In the genomic region with DNA sequence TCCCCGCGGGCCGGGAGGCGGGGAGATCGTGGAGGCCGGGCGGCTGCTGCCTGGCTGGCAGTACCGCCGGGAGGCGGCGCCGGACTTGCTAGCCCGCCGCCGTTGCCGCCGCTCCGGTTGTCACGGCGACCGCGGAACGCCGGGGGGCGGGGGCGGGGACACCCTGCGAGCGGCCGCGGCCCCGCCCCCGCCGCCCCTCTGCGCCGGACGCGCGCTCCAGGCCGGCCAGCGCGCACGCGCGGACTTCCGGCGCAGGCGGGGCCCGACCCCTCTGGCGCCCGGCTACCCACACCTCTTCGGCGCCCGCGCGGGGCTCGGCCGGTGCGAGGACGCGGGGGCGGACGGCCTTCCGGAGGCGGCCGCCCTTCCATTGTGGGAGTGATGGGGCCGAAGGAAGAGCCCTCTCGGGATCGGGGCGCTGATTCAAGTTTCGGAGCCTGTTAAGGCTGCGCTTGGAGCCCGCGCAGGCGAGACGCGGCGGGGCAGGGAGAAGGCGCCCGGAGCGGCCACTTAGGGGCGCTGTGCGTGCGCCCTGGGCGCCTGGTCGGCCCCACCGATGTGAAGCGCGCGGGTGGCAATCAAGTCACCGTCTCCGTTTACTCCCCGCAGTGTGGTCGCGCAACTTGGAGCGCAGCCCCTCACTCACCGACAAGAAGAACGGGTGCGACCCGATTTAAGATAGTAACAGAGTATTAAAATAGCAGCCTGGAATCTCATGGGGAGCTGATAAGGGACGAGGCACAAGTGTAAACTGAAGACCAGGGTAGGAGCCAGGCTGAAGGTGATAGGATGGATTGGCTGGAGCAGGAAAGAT, we compare ENCODE assay signal across 1 cellular context.
A peak's percentile ranks its signal among the peaks of the same experiment; 100 is the strongest.
TF ChIP-seq lines count a peak whose summit lies in the region.

No MANE protein-coding gene starts in this region.

TF ChIP-seq in HepG2, 621 proteins besides CTCF, POLR2A, EP300 and RAD21 (continued from another document and continues in another):
- TF ChIP-seq, protein P1, sequence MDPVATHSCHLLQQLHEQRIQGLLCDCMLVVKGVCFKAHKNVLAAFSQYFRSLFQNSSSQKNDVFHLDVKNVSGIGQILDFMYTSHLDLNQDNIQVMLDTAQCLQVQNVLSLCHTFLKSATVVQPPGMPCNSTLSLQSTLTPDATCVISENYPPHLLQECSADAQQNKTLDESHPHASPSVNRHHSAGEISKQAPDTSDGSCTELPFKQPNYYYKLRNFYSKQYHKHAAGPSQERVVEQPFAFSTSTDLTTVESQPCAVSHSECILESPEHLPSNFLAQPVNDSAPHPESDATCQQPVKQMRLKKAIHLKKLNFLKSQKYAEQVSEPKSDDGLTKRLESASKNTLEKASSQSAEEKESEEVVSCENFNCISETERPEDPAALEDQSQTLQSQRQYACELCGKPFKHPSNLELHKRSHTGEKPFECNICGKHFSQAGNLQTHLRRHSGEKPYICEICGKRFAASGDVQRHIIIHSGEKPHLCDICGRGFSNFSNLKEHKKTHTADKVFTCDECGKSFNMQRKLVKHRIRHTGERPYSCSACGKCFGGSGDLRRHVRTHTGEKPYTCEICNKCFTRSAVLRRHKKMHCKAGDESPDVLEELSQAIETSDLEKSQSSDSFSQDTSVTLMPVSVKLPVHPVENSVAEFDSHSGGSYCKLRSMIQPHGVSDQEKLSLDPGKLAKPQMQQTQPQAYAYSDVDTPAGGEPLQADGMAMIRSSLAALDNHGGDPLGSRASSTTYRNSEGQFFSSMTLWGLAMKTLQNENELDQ (CRISPR knock-in tag; IDR thresholded peaks at IDR 0.05; ENCODE audit: borderline replicate concordance), result no peak
- TF ChIP-seq, protein P2, sequence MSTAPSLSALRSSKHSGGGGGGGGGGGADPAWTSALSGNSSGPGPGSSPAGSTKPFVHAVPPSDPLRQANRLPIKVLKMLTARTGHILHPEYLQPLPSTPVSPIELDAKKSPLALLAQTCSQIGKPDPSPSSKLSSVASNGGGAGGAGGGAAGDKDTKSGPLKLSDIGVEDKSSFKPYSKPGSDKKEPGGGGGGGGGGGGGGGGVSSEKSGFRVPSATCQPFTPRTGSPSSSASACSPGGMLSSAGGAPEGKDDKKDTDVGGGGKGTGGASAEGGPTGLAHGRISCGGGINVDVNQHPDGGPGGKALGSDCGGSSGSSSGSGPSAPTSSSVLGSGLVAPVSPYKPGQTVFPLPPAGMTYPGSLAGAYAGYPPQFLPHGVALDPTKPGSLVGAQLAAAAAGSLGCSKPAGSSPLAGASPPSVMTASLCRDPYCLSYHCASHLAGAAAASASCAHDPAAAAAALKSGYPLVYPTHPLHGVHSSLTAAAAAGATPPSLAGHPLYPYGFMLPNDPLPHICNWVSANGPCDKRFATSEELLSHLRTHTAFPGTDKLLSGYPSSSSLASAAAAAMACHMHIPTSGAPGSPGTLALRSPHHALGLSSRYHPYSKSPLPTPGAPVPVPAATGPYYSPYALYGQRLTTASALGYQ (CRISPR knock-in tag; IDR thresholded peaks at IDR 0.05), result no peak
- TF ChIP-seq, protein P3, sequence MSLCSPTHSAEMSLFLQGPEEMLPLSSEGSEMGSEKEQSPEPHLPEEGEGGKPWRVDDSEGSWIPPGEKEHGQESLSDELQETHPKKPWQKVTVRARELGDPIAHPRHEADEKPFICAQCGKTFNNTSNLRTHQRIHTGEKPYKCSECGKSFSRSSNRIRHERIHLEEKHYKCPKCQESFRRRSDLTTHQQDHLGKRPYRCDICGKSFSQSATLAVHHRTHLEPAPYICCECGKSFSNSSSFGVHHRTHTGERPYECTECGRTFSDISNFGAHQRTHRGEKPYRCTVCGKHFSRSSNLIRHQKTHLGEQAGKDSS (CRISPR knock-in tag; IDR thresholded peaks at IDR 0.05; ENCODE audit: borderline replicate concordance, low read depth), result 0 out of 2 replicates have a peak, but pooled peaks have one; percentile 32
- TF ChIP-seq, protein P4, sequence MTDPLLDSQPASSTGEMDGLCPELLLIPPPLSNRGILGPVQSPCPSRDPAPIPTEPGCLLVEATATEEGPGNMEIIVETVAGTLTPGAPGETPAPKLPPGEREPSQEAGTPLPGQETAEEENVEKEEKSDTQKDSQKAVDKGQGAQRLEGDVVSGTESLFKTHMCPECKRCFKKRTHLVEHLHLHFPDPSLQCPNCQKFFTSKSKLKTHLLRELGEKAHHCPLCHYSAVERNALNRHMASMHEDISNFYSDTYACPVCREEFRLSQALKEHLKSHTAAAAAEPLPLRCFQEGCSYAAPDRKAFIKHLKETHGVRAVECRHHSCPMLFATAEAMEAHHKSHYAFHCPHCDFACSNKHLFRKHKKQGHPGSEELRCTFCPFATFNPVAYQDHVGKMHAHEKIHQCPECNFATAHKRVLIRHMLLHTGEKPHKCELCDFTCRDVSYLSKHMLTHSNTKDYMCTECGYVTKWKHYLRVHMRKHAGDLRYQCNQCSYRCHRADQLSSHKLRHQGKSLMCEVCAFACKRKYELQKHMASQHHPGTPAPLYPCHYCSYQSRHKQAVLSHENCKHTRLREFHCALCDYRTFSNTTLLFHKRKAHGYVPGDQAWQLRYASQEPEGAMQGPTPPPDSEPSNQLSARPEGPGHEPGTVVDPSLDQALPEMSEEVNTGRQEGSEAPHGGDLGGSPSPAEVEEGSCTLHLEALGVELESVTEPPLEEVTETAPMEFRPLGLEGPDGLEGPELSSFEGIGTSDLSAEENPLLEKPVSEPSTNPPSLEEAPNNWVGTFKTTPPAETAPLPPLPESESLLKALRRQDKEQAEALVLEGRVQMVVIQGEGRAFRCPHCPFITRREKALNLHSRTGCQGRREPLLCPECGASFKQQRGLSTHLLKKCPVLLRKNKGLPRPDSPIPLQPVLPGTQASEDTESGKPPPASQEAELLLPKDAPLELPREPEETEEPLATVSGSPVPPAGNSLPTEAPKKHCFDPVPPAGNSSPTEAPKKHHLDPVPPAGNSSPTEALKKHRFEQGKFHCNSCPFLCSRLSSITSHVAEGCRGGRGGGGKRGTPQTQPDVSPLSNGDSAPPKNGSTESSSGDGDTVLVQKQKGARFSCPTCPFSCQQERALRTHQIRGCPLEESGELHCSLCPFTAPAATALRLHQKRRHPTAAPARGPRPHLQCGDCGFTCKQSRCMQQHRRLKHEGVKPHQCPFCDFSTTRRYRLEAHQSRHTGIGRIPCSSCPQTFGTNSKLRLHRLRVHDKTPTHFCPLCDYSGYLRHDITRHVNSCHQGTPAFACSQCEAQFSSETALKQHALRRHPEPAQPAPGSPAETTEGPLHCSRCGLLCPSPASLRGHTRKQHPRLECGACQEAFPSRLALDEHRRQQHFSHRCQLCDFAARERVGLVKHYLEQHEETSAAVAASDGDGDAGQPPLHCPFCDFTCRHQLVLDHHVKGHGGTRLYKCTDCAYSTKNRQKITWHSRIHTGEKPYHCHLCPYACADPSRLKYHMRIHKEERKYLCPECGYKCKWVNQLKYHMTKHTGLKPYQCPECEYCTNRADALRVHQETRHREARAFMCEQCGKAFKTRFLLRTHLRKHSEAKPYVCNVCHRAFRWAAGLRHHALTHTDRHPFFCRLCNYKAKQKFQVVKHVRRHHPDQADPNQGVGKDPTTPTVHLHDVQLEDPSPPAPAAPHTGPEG (CRISPR knock-in tag; IDR thresholded peaks at IDR 0.05), result peak; percentile 90
- peak; percentile 12; the same call in 1 of the 2 replicates for TF ChIP-seq SP4 (CRISPR knock-in tag; IDR thresholded peaks at IDR 0.05)
- TF ChIP-seq, protein P5, sequence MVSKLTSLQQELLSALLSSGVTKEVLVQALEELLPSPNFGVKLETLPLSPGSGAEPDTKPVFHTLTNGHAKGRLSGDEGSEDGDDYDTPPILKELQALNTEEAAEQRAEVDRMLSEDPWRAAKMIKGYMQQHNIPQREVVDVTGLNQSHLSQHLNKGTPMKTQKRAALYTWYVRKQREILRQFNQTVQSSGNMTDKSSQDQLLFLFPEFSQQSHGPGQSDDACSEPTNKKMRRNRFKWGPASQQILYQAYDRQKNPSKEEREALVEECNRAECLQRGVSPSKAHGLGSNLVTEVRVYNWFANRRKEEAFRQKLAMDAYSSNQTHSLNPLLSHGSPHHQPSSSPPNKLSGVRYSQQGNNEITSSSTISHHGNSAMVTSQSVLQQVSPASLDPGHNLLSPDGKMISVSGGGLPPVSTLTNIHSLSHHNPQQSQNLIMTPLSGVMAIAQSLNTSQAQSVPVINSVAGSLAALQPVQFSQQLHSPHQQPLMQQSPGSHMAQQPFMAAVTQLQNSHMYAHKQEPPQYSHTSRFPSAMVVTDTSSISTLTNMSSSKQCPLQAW (CRISPR knock-in tag; IDR thresholded peaks at IDR 0.05), result no peak; the same call in 1 of the 2 replicates
- TF ChIP-seq ARHGAP35 (CRISPR knock-in tag; IDR thresholded peaks at IDR 0.05; ENCODE audit: borderline replicate concordance), result peak; percentile 53; the same call in 1 of the 2 replicates
- TF ChIP-seq RXRB (CRISPR knock-in tag; IDR thresholded peaks at IDR 0.05; ENCODE audit: borderline replicate concordance), result no peak
- TF ChIP-seq, protein P6, sequence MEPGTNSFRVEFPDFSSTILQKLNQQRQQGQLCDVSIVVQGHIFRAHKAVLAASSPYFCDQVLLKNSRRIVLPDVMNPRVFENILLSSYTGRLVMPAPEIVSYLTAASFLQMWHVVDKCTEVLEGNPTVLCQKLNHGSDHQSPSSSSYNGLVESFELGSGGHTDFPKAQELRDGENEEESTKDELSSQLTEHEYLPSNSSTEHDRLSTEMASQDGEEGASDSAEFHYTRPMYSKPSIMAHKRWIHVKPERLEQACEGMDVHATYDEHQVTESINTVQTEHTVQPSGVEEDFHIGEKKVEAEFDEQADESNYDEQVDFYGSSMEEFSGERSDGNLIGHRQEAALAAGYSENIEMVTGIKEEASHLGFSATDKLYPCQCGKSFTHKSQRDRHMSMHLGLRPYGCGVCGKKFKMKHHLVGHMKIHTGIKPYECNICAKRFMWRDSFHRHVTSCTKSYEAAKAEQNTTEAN (CRISPR knock-in tag; conservative IDR thresholded peaks at IDR 0.05), result peak; percentile 62
- 0 out of 2 replicates have a peak, but pooled peaks have one; percentile 54 for TF ChIP-seq ZNF546 (CRISPR knock-in tag; conservative IDR thresholded peaks at IDR 0.05)
- TF ChIP-seq FOXA3 (CRISPR knock-in tag; IDR thresholded peaks at IDR 0.05), result 0 out of 2 replicates have a peak, but pooled peaks have one; percentile 13
- TF ChIP-seq MYC (CRISPR knock-in tag; IDR thresholded peaks at IDR 0.05; ENCODE audit: borderline replicate concordance), result peak; percentile 60; the same call in 1 of the 2 replicates
- peak; percentile 82 for TF ChIP-seq XRCC5 (optimal IDR thresholded peaks at IDR 0.05; ENCODE audit: low read length)
- TF ChIP-seq MAZ (IDR thresholded peaks at IDR 0.05; ENCODE audit: borderline replicate concordance, low read depth, low read length), result peak; percentile 51; the same call in 1 of the 2 replicates
- TF ChIP-seq MAZ (CRISPR knock-in tag; IDR thresholded peaks at IDR 0.05; ENCODE audit: low read depth), result peak; percentile 78
- peak; percentile 47; the same call in 1 of the 2 replicates for TF ChIP-seq NKX3-1 (CRISPR knock-in tag; IDR thresholded peaks at IDR 0.05)
- TF ChIP-seq FOXK1 (CRISPR knock-in tag; IDR thresholded peaks at IDR 0.05; ENCODE audit: borderline replicate concordance, low read depth), result no peak
- 0 out of 2 replicates have a peak, but pooled peaks have one; percentile 30 for TF ChIP-seq CBFB (CRISPR knock-in tag; IDR thresholded peaks at IDR 0.05)
- peak; percentile 34; the same call in 1 of the 2 replicates for TF ChIP-seq ZNF274 (CRISPR knock-in tag; IDR thresholded peaks at IDR 0.05)
- no peak for TF ChIP-seq NCOA1 (CRISPR knock-in tag; IDR thresholded peaks at IDR 0.05)
- 0 out of 2 replicates have a peak, but pooled peaks have one; percentile 25 for TF ChIP-seq ZNF619 (CRISPR knock-in tag; IDR thresholded peaks at IDR 0.05)
- peak; percentile 70 for TF ChIP-seq HOXA5 (CRISPR knock-in tag; IDR thresholded peaks at IDR 0.05)
- TF ChIP-seq, protein P7, sequence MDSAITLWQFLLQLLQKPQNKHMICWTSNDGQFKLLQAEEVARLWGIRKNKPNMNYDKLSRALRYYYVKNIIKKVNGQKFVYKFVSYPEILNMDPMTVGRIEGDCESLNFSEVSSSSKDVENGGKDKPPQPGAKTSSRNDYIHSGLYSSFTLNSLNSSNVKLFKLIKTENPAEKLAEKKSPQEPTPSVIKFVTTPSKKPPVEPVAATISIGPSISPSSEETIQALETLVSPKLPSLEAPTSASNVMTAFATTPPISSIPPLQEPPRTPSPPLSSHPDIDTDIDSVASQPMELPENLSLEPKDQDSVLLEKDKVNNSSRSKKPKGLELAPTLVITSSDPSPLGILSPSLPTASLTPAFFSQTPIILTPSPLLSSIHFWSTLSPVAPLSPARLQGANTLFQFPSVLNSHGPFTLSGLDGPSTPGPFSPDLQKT (CRISPR knock-in tag; IDR thresholded peaks at IDR 0.05; ENCODE audit: borderline replicate concordance), result peak; percentile 22; the same call in 1 of the 2 replicates
- TF ChIP-seq, protein P8, sequence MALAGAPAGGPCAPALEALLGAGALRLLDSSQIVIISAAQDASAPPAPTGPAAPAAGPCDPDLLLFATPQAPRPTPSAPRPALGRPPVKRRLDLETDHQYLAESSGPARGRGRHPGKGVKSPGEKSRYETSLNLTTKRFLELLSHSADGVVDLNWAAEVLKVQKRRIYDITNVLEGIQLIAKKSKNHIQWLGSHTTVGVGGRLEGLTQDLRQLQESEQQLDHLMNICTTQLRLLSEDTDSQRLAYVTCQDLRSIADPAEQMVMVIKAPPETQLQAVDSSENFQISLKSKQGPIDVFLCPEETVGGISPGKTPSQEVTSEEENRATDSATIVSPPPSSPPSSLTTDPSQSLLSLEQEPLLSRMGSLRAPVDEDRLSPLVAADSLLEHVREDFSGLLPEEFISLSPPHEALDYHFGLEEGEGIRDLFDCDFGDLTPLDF (CRISPR knock-in tag; IDR thresholded peaks at IDR 0.05), result peak; percentile 52; the same call in 1 of the 2 replicates
- TF ChIP-seq ZNF549 (CRISPR knock-in tag; IDR thresholded peaks at IDR 0.05), result no peak
- no peak for TF ChIP-seq FOSL1 (CRISPR knock-in tag; IDR thresholded peaks at IDR 0.05; ENCODE audit: borderline replicate concordance)
- TF ChIP-seq CHD4 (IDR thresholded peaks at IDR 0.05; ENCODE audit: borderline replicate concordance, low read length), result no peak
- peak; percentile 39 for TF ChIP-seq ZNF746 (CRISPR knock-in tag; IDR thresholded peaks at IDR 0.05)
- no peak for TF ChIP-seq NR2F2 (IDR thresholded peaks at IDR 0.05; ENCODE audit: borderline replicate concordance, low read depth)
- TF ChIP-seq ZBTB38 (CRISPR knock-in tag; IDR thresholded peaks at IDR 0.05), result 0 out of 2 replicates have a peak, but pooled peaks have one; percentile 33
- TF ChIP-seq ZNF629 (CRISPR knock-in tag; conservative IDR thresholded peaks at IDR 0.05), result no peak
- peak; percentile 69; the same call in 1 of the 2 replicates for TF ChIP-seq ZNF441 (CRISPR knock-in tag; IDR thresholded peaks at IDR 0.05; ENCODE audit: borderline replicate concordance)
- TF ChIP-seq SIX4 (CRISPR knock-in tag; IDR thresholded peaks at IDR 0.05), result no peak
- 0 out of 2 replicates have a peak, but pooled peaks have one; percentile 77 for TF ChIP-seq RNF2 (conservative IDR thresholded peaks at IDR 0.05; ENCODE audit: low read depth)
- TF ChIP-seq, protein P9, sequence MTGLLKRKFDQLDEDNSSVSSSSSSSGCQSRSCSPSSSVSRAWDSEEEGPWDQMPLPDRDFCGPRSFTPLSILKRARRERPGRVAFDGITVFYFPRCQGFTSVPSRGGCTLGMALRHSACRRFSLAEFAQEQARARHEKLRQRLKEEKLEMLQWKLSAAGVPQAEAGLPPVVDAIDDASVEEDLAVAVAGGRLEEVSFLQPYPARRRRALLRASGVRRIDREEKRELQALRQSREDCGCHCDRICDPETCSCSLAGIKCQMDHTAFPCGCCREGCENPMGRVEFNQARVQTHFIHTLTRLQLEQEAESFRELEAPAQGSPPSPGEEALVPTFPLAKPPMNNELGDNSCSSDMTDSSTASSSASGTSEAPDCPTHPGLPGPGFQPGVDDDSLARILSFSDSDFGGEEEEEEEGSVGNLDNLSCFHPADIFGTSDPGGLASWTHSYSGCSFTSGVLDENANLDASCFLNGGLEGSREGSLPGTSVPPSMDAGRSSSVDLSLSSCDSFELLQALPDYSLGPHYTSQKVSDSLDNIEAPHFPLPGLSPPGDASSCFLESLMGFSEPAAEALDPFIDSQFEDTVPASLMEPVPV (CRISPR knock-in tag; IDR thresholded peaks at IDR 0.05), result peak; percentile 66; the same call in 1 of the 2 replicates
- peak; percentile 82; the same call in 1 of the 2 replicates for TF ChIP-seq FOXC1 (CRISPR knock-in tag; IDR thresholded peaks at IDR 0.05; ENCODE audit: borderline replicate concordance)
